Comparison of ENCODE assay signal across 10 cellular contexts in the genomic region with DNA sequence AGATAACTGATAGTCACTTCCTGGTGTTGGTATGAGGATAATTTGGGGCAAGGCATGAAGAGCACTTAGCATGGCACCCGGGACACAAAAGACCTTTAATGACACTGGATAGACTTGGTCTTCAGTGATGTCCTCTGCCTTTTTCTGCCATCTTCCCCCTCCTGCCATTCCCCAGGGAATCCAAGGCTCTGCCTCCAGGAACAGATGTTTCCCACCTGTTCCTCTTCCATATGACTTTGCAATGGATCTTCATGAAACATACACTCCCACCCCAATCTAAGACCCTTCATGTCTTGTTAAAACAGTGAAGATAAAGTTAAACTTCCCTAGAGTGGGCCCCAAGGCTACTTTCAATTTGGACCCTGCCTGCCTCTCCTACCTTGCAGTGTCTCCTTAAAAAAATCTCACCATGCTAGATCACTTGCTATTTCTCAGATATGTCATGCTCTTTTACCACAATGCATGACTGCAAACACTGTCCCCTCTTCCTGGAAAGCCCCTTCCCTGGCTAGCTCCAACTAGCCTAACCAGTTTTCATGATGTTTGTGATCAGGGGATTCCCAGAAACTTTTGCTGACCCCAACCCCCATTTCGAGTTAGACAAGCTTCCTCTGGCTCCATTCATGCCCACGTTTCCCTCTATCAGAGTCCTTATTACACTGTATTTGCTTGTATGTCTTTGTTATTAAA.
DNase-seq lines count a peak whose midpoint lies in the region; ATAC-seq and TF ChIP-seq lines count a peak whose summit lies in the region.
"Had no signal": no experiment of that assay in that cellular context is flagged by ENCODE, and none has a peak within 500 bp of the region (broad histone marks: within the 10 kb centered on the region; RNA-seq: fewer than 3 reads in every experiment).

No MANE protein-coding gene starts in this region.

- in situ Hi-C loops in HAP-1 (cut with MboI; ENCODE audit: low sequenced_read_pairs): no loop called here

- peaks cover 3% of the 10 kb centered on the region for H3K9me3 Mint-ChIP-seq in neural crest cell
- H3K9me3 Mint-ChIP-seq: activated B cell treated with CpG ODN at 0.5 μM for 24 hours had no signal

- no peak for TF ChIP-seq CTCF in neural crest cell (conservative IDR thresholded peaks at IDR 0.05)

- no peaks in the 10 kb centered on the region for H3K9me3 ChIP-seq in HAP-1

- ATAC-seq in GM18517 (IDR thresholded peaks at IDR 0.05; ENCODE audit: unreplicated experiment) (peak; percentile 65), GM21447 (IDR thresholded peaks at IDR 0.05; ENCODE audit: unreplicated experiment) (peak; percentile 79), HG03460 (IDR thresholded peaks at IDR 0.05; ENCODE audit: unreplicated experiment) (peak; percentile 76)

- DNase-seq in neural crest cell (ENCODE audit: low read depth, low spot score): no peak
- no peak for DNase-seq in HAP-1 (ENCODE audit: low spot score in 2 of 2)
- no peak for DNase-seq in H4 (ENCODE audit: low spot score)
- DNase-seq in activated CD8-positive, alpha-beta memory T cell treated with anti-CD3 and anti-CD28 coated beads for 24 hours: no peak
- DNase-seq: activated B cell treated with CpG ODN at 0.5 μM for 24 hours, NCI-H526 had no signal

- peaks cover 35% of the 10 kb centered on the region for H3K4me1 Mint-ChIP-seq in neural crest cell
- H3K4me1 Mint-ChIP-seq: activated B cell treated with CpG ODN at 0.5 μM for 24 hours had no signal

- H3K4me1 ChIP-seq in HAP-1: peaks cover 14% of the 10 kb centered on the region

- H3K27ac Mint-ChIP-seq in neural crest cell (ENCODE audit: unreplicated experiment): peak overlapping the region; percentile 1
- H3K27ac Mint-ChIP-seq: activated B cell treated with CpG ODN at 0.5 μM for 24 hours had no signal

- peak overlapping the region; percentile 20 for H3K4me3 Mint-ChIP-seq in neural crest cell
- H3K4me3 Mint-ChIP-seq: activated B cell treated with CpG ODN at 0.5 μM for 24 hours, brain had no signal

- H3K27me3 ChIP-seq in HAP-1 (ENCODE audit: low read depth): no peaks in the 10 kb centered on the region

- H3K4me3 ChIP-seq in HAP-1: no peak overlapping the region

- no peaks in the 10 kb centered on the region for H3K36me3 ChIP-seq in HAP-1 (replicated peaks)

- peaks cover 9% of the 10 kb centered on the region for H3K27me3 Mint-ChIP-seq in neural crest cell (ENCODE audit: low read depth)

- no peaks in the 10 kb centered on the region for H3K36me3 Mint-ChIP-seq in neural crest cell (ENCODE audit: low read depth)
- H3K36me3 Mint-ChIP-seq: brain had no signal
